ENCODE assay signal across 8 cellular contexts in the genomic region with DNA sequence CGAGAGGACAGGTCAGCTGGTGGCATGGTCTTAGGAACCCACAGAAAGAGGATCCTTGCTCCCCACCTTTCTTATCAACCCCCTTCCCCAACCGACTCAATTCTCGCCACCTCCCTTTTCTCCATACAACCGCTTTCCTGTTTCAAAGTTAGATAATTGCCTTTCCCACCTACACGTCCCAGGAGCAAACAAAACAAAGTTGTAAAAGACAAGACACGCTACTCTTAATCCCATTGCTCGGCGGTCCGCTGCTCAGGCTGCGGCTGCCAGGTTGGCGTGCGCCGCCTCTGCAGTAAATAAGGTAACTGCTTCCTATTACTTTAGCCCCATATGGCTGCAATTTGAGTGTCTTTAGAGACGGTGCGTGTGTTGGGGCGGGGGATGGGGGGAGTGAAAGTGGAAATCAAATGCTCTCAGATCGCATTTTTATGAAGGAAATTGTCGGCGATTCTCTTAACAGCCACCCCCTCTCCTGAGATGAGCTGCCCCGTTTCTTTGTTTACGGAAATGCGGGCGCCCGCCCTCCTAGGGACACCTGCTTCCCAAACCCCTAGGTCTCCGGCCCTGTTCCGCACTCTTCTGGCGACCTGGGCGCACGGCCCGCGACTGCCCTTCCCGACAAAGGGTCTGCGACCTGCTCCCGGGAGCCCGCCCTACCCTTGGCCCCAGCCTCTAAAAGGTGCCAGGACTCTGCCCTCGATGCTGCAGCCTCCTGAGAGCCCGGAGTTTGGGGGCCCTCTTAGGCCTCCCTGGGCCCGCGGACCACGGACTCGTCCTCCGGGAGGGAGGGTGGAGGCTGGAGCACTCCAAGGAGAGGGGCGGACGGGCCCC. TPM values are rescaled to one million over a fixed set of nuclear protein-coding genes. Genes with fewer than 3 reads are reported as not detected.
A peak's percentile ranks its signal among the peaks of the same experiment; 100 is the strongest.
DNase-seq lines count a peak whose midpoint lies in the region; ATAC-seq and TF ChIP-seq lines count a peak whose summit lies in the region.

No MANE protein-coding gene starts in this region.

- under 1% methylated on average over 44 of the region's 44 CpGs for WGBS in HUES64

- H3K9ac ChIP-seq in HUES64 (ENCODE audit: low read depth, low read length) = no peak overlapping the region

- peaks cover 92% of the 10 kb centered on the region for H3K27me3 ChIP-seq in HUES64 (ENCODE audit: insufficient read depth, low read length)

- TF ChIP-seq POLR2A in Raji (IDR thresholded peaks at IDR 0.05; ENCODE audit: insufficient read depth, low read depth, low read length) (peak; percentile 33; the same call in 1 of the 2 replicates), erythroblast (IDR thresholded peaks at IDR 0.05; ENCODE audit: low read length) (no peak)

- peaks cover 5% of the 10 kb centered on the region; the same call in 1 of the 2 replicates for H3K9me3 ChIP-seq in HUES64 (ENCODE audit: insufficient read depth, low read depth, low read length)

- peaks cover 35% of the 10 kb centered on the region for H3K4me1 ChIP-seq in HUES64 (ENCODE audit: insufficient read depth, low read length)

- peak overlapping the region; percentile 36 for H3K4me3 ChIP-seq in HUES64 (ENCODE audit: low read length)

- no peaks in the 10 kb centered on the region for H3K36me3 ChIP-seq in HUES64 (ENCODE audit: insufficient read depth, low read length)

- ATAC-seq in GM18520 (IDR thresholded peaks at IDR 0.05; ENCODE audit: unreplicated experiment) (no peak), GM21367 (IDR thresholded peaks at IDR 0.05; ENCODE audit: unreplicated experiment) (no peak)

- DNase-seq in DMS53 treated with DMSO at 0.1 percent for 48 hours (lab: John Stamatoyannopoulos, UW; ENCODE audit: unreplicated experiment) (peak; percentile 60), erythroblast (lab: John Stamatoyannopoulos, UW) (peak; percentile 51 to 62), DMS114 treated with DMSO at 0.1 percent for 48 hours (lab: John Stamatoyannopoulos, UW; ENCODE audit: unreplicated experiment) (no peak)
- DNase-seq in stimulated activated CD4-positive, alpha-beta T cell treated with anti-CD3 and anti-CD28 coated beads, Interleukin-4, amount 100 ng/mL, for 24 hours = peak; percentile 49

- H3K27ac ChIP-seq in HUES64 (ENCODE audit: low read depth, low read length) = no peak overlapping the region

RNA-seq across cellular contexts. Expression of gene CBX8, which starts 3.7 kb away (rescaled TPM):
- 1.1 TPM for polyA plus RNA-seq in HUES64 (2013, experiment 1 of 2)
- 3.0 TPM for polyA plus RNA-seq in HUES64 (2013, experiment 2 of 2)

RNA-seq across cellular contexts. Expression of gene CBX2, which starts 22.6 kb away (rescaled TPM):
- 52.5 TPM for polyA plus RNA-seq in HUES64 (2013, experiment 1 of 2)
- 62.4 TPM for polyA plus RNA-seq in HUES64 (2013, experiment 2 of 2)

RNA-seq across cellular contexts. Expression of gene CBX4, which starts 38.7 kb away (rescaled TPM):
- polyA plus RNA-seq in HUES64 (2013, experiment 1 of 2) = 2.3 TPM
- 2.5 TPM for polyA plus RNA-seq in HUES64 (2013, experiment 2 of 2)
